12 cellular contexts compared by ENCODE assay signal in genomic region chr5:149421834-149422233, GRCh38. TPM values are rescaled to one million over a fixed set of nuclear protein-coding genes. Genes with fewer than 3 reads are reported as not detected.
DNase-seq lines count a peak whose midpoint lies in the region; ATAC-seq and TF ChIP-seq lines count a peak whose summit lies in the region.
"Had no signal": no experiment of that assay in that cellular context is flagged by ENCODE, and none has a peak within 500 bp of the region (broad histone marks: within the 10 kb centered on the region; RNA-seq: fewer than 3 reads in every experiment).

No MANE protein-coding gene starts in this region.

- H3K27ac Mint-ChIP-seq in T-helper 17 cell = peak overlapping the region; percentile 8

- H3K4me1 ChIP-seq in BLaER1 treated with 17β-estradiol and CSF1 and Interleukin-3, amounts not matched to agents 10 nM and 100 nM = peaks cover 57 to 83% (median 73%) of the 10 kb centered on the region in 10 experiments
- H3K4me1 ChIP-seq in prostate gland (replicated peaks) = no peaks in the 10 kb centered on the region

- H4K20me1 ChIP-seq in BLaER1 treated with 17β-estradiol and CSF1 and Interleukin-3, amounts not matched to agents 10 nM and 100 nM = no peaks in the 10 kb centered on the region

- 64% methylated on average over 5 of the region's 5 CpGs for WGBS in prostate gland

- peak overlapping the region; percentile 74 to 97 (median 90) for H3K4me2 ChIP-seq in BLaER1 treated with 17β-estradiol and CSF1 and Interleukin-3, amounts not matched to agents 10 nM and 100 nM

- peaks cover 6% of the 10 kb centered on the region for H3K4me1 Mint-ChIP-seq in T-helper 17 cell

- peak overlapping the region in 8 of 11 experiments; percentile 59 to 81 (median 69); a peak in 14 of 22 replicates for H3K27ac ChIP-seq in BLaER1 treated with 17β-estradiol and CSF1 and Interleukin-3, amounts not matched to agents 10 nM and 100 nM
- H3K27ac ChIP-seq in prostate gland = peak overlapping the region; percentile 18 to 42

- H3K27me3 ChIP-seq in BLaER1 treated with 17β-estradiol and CSF1 and Interleukin-3, amounts not matched to agents 10 nM and 100 nM = no peaks in the 10 kb centered on the region
- H3K27me3 ChIP-seq in prostate gland (replicated peaks; ENCODE audit: insufficient read depth) = no peaks in the 10 kb centered on the region

- H3K4me3 Mint-ChIP-seq in T-helper 17 cell = no peak overlapping the region

- TF ChIP-seq CTCF in fibroblast of pulmonary artery (IDR thresholded peaks at IDR 0.05; ENCODE audit: low read length, missing control alignments) (no peak), prostate gland (IDR thresholded peaks at IDR 0.05) (no peak)

- no peaks in the 10 kb centered on the region for H3K36me3 Mint-ChIP-seq in T-helper 17 cell (ENCODE audit: low read depth)

- DNase-seq in T-helper 17 cell (no peak), fibroblast of pulmonary artery (ENCODE audit: low read depth) (peak; percentile 72), prostate gland (ENCODE audit: low spot score) (no peak), hippocampal formation (lab: John Stamatoyannopoulos, UW) (no peak), HPDE6-E6E7 (ENCODE audit: extremely low spot score) (no peak)
- no peak for DNase-seq in activated T-cell treated with anti-CD3 and anti-CD28 coated beads, Interleukin-2, amount 50 U/mL, for 1 hour
- DNase-seq: NCI-H1436 had no signal

- peak overlapping the region in 2 of 10 experiments; percentile 11 to 42; a peak in 1 of 20 replicates for H3K4me3 ChIP-seq in BLaER1 treated with 17β-estradiol and CSF1 and Interleukin-3, amounts not matched to agents 10 nM and 100 nM
- H3K4me3 ChIP-seq in fibroblast of pulmonary artery (replicated peaks; ENCODE audit: low read depth, low read length) (no peak overlapping the region), prostate gland (no peak overlapping the region)
- H3K4me3 ChIP-seq: skin epidermis had no signal

- peak overlapping the region in 6 of 11 experiments; percentile 41 to 69 (median 63); a peak in 7 of 22 replicates for H3K9ac ChIP-seq in BLaER1 treated with 17β-estradiol and CSF1 and Interleukin-3, amounts not matched to agents 10 nM and 100 nM

- no peaks in the 10 kb centered on the region for H3K36me3 ChIP-seq in BLaER1 treated with 17β-estradiol and CSF1 and Interleukin-3, amounts not matched to agents 10 nM and 100 nM
- peaks cover 0 to 3% of the 10 kb centered on the region in 2 donors for H3K36me3 ChIP-seq in prostate gland

- no peak for TF ChIP-seq POLR2A in prostate gland (IDR thresholded peaks at IDR 0.05)

- no peaks in the 10 kb centered on the region for H3K9me3 ChIP-seq in BLaER1 treated with 17β-estradiol and CSF1 and Interleukin-3, amounts not matched to agents 10 nM and 100 nM (replicated peaks in 1 of 11)
- H3K9me3 ChIP-seq in T-helper 17 cell (ENCODE audit: control insufficient read depth, low read length, poor library complexity, severe bottlenecking) (no peaks in the 10 kb centered on the region), prostate gland (no peaks in the 10 kb centered on the region)

- ATAC-seq in T-helper 17 cell = no peak
- no peak for ATAC-seq in GM19023 (IDR thresholded peaks at IDR 0.05; ENCODE audit: unreplicated experiment)

- H3K27me3 Mint-ChIP-seq in T-helper 17 cell = peaks cover 17% of the 10 kb centered on the region

- intact Hi-C loops in prostate gland (cut with DNase I) = no loop called here

RNA-seq across cellular contexts. Expression of gene IL17B, which starts 42.7 kb away (rescaled TPM):
- total RNA-seq in T-helper 17 cell (not detected), prostate gland (1 to 10 TPM in 1 of 2 donors, not detected in 1; 9.3 TPM)
- total RNA-seq: glomerular endothelial cell, left lobe of liver had no signal
